1 cellular context compared by ENCODE assay signal in the genomic region with DNA sequence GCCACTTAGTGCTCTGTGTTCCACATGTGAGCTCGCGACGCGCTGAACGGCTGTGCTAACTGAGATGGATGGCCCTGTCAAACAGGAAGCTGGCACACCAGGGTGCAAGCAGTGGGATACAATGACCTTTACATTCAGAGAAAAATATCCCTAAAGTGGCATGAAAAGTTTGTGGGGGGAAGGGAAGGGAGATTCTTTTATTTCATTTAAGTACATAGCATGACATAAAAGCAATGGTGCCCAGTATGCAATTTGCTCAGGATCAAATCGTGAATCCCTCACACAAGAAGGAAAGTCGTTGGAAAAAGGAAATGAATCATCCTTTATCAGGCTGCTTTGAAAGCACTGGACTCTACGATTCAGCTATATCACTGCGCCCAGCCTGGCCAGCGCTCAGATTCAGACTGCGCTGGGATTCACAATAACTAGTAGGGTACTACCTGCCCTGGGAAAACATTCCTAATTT.
TF ChIP-seq lines count a peak whose summit lies in the region.

No MANE protein-coding gene starts in this region.

TF ChIP-seq in K562, 482 proteins besides CTCF, POLR2A, EP300 and RAD21 (continued from another document and continues in another):
- TF ChIP-seq RERE (CRISPR knock-in tag; IDR thresholded peaks at IDR 0.05; ENCODE audit: borderline replicate concordance) (no peak), RCOR1 (IDR thresholded peaks at IDR 0.05; ENCODE audit: borderline replicate concordance in 1 of 2, low read depth in 2 of 2, low read length in 2 of 2) (peak in 1 of 2 experiments; percentile 90; a peak in 2 of 4 replicates), PCBP1 (IDR thresholded peaks at IDR 0.05; ENCODE audit: low read depth, low read length, poor library complexity, severe bottlenecking) (no peak), MYNN (IDR thresholded peaks at IDR 0.05) (no peak), MYNN (CRISPR knock-in tag; IDR thresholded peaks at IDR 0.05) (no peak), CXXC5 (CRISPR knock-in tag; IDR thresholded peaks at IDR 0.05) (0 out of 2 replicates have a peak, but pooled peaks have one; percentile 20), JUN (IDR thresholded peaks at IDR 0.05; ENCODE audit: borderline replicate concordance, low read depth, low read length) (0 out of 2 replicates have a peak, but pooled peaks have one; percentile 48), JUN (CRISPR knock-in tag; IDR thresholded peaks at IDR 0.05; ENCODE audit: borderline replicate concordance) (no peak), KLF16 (IDR thresholded peaks at IDR 0.05) (0 out of 2 replicates have a peak, but pooled peaks have one; percentile 20), FOSL1 (tag; conservative IDR thresholded peaks at IDR 0.05) (peak; percentile 91), TCF3 (CRISPR knock-in tag; IDR thresholded peaks at IDR 0.05) (peak; percentile 67), DPF2 (IDR thresholded peaks at IDR 0.05) (peak; percentile 56), SOX6 (IDR thresholded peaks at IDR 0.05) (no peak), CC2D1A (IDR thresholded peaks at IDR 0.05) (no peak), SMAD2 (IDR thresholded peaks at IDR 0.05; ENCODE audit: low read depth, low read length) (no peak), ZNF140 (CRISPR knock-in tag; IDR thresholded peaks at IDR 0.05) (no peak), ZNF584 (CRISPR knock-in tag; IDR thresholded peaks at IDR 0.05; ENCODE audit: low read depth) (0 out of 2 replicates have a peak, but pooled peaks have one; percentile 44), HNRNPUL1 (IDR thresholded peaks at IDR 0.05; ENCODE audit: low read length) (no peak), HDAC1 (IDR thresholded peaks at IDR 0.05) (0 out of 4 replicates have a peak, but pooled peaks of 1 of the 2 experiments have one; percentile 39), KDM2B (CRISPR knock-in tag; IDR thresholded peaks at IDR 0.05) (no peak), JUND (IDR thresholded peaks at IDR 0.05; ENCODE audit: borderline replicate concordance, low read depth, low read length) (peak; percentile 85), JUND (tag; IDR thresholded peaks at IDR 0.05; ENCODE audit: borderline replicate concordance, low read depth, low read length) (peak; percentile 44; the same call in 1 of the 3 replicates), SMARCC2 (IDR thresholded peaks at IDR 0.05; ENCODE audit: low read depth) (0 out of 2 replicates have a peak, but pooled peaks have one; percentile 34), MEIS2 (IDR thresholded peaks at IDR 0.05; ENCODE audit: partially characterized antibody) (peak; percentile 57), RFX1 (IDR thresholded peaks at IDR 0.05) (no peak), NCOR1 (IDR thresholded peaks at IDR 0.05) (peak; percentile 46; the same call in 1 of the 2 replicates), CBX8 (IDR thresholded peaks at IDR 0.05; ENCODE audit: borderline replicate concordance, extremely low read depth, low read depth, low read length, poor library complexity, severe bottlenecking) (no peak), BCOR (IDR thresholded peaks at IDR 0.05) (no peak), SMARCA4 (IDR thresholded peaks at IDR 0.05) (peak; percentile 73), CBFA2T3 (IDR thresholded peaks at IDR 0.05) (peak; percentile 83), ZNF175 (CRISPR knock-in tag; IDR thresholded peaks at IDR 0.05; ENCODE audit: low read depth) (peak; percentile 70; the same call in 1 of the 2 replicates), STAT5B (CRISPR knock-in tag; IDR thresholded peaks at IDR 0.05) (no peak), BRCA1 (IDR thresholded peaks at IDR 0.05) (no peak), BRCA1 (CRISPR knock-in tag; IDR thresholded peaks at IDR 0.05) (no peak), ZNF143 (CRISPR knock-in tag; IDR thresholded peaks at IDR 0.05) (no peak)
- TF ChIP-seq, protein P1, sequence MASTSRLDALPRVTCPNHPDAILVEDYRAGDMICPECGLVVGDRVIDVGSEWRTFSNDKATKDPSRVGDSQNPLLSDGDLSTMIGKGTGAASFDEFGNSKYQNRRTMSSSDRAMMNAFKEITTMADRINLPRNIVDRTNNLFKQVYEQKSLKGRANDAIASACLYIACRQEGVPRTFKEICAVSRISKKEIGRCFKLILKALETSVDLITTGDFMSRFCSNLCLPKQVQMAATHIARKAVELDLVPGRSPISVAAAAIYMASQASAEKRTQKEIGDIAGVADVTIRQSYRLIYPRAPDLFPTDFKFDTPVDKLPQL (IDR thresholded peaks at IDR 0.05; ENCODE audit: extremely low read depth, insufficient read length), result no peak
- TF ChIP-seq, protein P2, sequence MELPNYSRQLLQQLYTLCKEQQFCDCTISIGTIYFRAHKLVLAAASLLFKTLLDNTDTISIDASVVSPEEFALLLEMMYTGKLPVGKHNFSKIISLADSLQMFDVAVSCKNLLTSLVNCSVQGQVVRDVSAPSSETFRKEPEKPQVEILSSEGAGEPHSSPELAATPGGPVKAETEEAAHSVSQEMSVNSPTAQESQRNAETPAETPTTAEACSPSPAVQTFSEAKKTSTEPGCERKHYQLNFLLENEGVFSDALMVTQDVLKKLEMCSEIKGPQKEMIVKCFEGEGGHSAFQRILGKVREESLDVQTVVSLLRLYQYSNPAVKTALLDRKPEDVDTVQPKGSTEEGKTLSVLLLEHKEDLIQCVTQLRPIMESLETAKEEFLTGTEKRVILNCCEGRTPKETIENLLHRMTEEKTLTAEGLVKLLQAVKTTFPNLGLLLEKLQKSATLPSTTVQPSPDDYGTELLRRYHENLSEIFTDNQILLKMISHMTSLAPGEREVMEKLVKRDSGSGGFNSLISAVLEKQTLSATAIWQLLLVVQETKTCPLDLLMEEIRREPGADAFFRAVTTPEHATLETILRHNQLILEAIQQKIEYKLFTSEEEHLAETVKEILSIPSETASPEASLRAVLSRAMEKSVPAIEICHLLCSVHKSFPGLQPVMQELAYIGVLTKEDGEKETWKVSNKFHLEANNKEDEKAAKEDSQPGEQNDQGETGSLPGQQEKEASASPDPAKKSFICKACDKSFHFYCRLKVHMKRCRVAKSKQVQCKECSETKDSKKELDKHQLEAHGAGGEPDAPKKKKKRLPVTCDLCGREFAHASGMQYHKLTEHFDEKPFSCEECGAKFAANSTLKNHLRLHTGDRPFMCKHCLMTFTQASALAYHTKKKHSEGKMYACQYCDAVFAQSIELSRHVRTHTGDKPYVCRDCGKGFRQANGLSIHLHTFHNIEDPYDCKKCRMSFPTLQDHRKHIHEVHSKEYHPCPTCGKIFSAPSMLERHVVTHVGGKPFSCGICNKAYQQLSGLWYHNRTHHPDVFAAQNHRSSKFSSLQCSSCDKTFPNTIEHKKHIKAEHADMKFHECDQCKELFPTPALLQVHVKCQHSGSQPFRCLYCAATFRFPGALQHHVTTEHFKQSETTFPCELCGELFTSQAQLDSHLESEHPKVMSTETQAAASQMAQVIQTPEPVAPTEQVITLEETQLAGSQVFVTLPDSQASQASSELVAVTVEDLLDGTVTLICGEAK (IDR thresholded peaks at IDR 0.05), result no peak
- TF ChIP-seq, protein P2 (CRISPR knock-in tag; IDR thresholded peaks at IDR 0.05), result no peak
- TF ChIP-seq, protein P3, sequence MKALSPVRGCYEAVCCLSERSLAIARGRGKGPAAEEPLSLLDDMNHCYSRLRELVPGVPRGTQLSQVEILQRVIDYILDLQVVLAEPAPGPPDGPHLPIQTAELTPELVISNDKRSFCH (CRISPR knock-in tag; IDR thresholded peaks at IDR 0.05), result no peak
- TF ChIP-seq, protein P3 (tag; IDR thresholded peaks at IDR 0.05), result 0 out of 2 replicates have a peak, but pooled peaks have one; percentile 28
- TF ChIP-seq, protein P4, sequence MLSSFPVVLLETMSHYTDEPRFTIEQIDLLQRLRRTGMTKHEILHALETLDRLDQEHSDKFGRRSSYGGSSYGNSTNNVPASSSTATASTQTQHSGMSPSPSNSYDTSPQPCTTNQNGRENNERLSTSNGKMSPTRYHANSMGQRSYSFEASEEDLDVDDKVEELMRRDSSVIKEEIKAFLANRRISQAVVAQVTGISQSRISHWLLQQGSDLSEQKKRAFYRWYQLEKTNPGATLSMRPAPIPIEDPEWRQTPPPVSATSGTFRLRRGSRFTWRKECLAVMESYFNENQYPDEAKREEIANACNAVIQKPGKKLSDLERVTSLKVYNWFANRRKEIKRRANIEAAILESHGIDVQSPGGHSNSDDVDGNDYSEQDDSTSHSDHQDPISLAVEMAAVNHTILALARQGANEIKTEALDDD (IDR thresholded peaks at IDR 0.05), result peak; percentile 61
- TF ChIP-seq, protein P5, sequence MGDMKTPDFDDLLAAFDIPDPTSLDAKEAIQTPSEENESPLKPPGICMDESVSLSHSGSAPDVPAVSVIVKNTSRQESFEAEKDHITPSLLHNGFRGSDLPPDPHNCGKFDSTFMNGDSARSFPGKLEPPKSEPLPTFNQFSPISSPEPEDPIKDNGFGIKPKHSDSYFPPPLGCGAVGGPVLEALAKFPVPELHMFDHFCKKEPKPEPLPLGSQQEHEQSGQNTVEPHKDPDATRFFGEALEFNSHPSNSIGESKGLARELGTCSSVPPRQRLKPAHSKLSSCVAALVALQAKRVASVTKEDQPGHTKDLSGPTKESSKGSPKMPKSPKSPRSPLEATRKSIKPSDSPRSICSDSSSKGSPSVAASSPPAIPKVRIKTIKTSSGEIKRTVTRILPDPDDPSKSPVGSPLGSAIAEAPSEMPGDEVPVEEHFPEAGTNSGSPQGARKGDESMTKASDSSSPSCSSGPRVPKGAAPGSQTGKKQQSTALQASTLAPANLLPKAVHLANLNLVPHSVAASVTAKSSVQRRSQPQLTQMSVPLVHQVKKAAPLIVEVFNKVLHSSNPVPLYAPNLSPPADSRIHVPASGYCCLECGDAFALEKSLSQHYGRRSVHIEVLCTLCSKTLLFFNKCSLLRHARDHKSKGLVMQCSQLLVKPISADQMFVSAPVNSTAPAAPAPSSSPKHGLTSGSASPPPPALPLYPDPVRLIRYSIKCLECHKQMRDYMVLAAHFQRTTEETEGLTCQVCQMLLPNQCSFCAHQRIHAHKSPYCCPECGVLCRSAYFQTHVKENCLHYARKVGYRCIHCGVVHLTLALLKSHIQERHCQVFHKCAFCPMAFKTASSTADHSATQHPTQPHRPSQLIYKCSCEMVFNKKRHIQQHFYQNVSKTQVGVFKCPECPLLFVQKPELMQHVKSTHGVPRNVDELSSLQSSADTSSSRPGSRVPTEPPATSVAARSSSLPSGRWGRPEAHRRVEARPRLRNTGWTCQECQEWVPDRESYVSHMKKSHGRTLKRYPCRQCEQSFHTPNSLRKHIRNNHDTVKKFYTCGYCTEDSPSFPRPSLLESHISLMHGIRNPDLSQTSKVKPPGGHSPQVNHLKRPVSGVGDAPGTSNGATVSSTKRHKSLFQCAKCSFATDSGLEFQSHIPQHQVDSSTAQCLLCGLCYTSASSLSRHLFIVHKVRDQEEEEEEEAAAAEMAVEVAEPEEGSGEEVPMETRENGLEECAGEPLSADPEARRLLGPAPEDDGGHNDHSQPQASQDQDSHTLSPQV (IDR thresholded peaks at IDR 0.05), result 0 out of 2 replicates have a peak, but pooled peaks have one; percentile 46
